ENCODE assay signal across 8 cellular contexts in genomic region chr1:116724765-116725375, GRCh38. TPM values are rescaled to one million over a fixed set of nuclear protein-coding genes. Genes with fewer than 3 reads are reported as not detected.
DNase-seq lines count a peak whose midpoint lies in the region; ATAC-seq and TF ChIP-seq lines count a peak whose summit lies in the region.

No MANE protein-coding gene starts in this region.

- no peaks in the 10 kb centered on the region for H3K36me3 ChIP-seq in CD8-positive, alpha-beta T cell (ENCODE audit: insufficient read depth, low read length)
- H3K36me3 ChIP-seq in esophagus squamous epithelium (no peaks in the 10 kb centered on the region), tibial nerve (no peaks in the 10 kb centered on the region)

- TF ChIP-seq CTCF in CD8-positive, alpha-beta T cell (IDR thresholded peaks at IDR 0.05): peak; percentile 97
- TF ChIP-seq CTCF in HL-60 (IDR thresholded peaks at IDR 0.05; ENCODE audit: insufficient read depth, low read length) (peak; percentile 54), esophagus squamous epithelium (IDR thresholded peaks at IDR 0.05) (peak; percentile 28 to 77 (median 70)), omental fat pad (IDR thresholded peaks at IDR 0.05) (no peak), tibial nerve (IDR thresholded peaks at IDR 0.05) (peak; percentile 30 to 59 (median 45))

- H3K4me3 ChIP-seq in CD8-positive, alpha-beta T cell (ENCODE audit: low read depth, low read length): no peak overlapping the region
- H3K4me3 ChIP-seq in HL-60 (replicated peaks; ENCODE audit: insufficient read depth, low read length): no peak overlapping the region
- H3K4me3 ChIP-seq in esophagus squamous epithelium: no peak overlapping the region
- no peak overlapping the region for H3K4me3 ChIP-seq in tibial nerve

- no peak for TF ChIP-seq POLR2A in esophagus squamous epithelium (IDR thresholded peaks at IDR 0.05)
- no peak for TF ChIP-seq POLR2A in tibial nerve (IDR thresholded peaks at IDR 0.05)
- no peak for TF ChIP-seq POLR2A in GM18505 (IDR thresholded peaks at IDR 0.05; ENCODE audit: borderline replicate concordance, extremely low read depth, insufficient read depth, insufficient read length)

- no peak overlapping the region for H3K27ac Mint-ChIP-seq in CD8-positive, alpha-beta T cell

- no peak overlapping the region for H3K4me3 Mint-ChIP-seq in CD8-positive, alpha-beta T cell

- peaks cover 15% of the 10 kb centered on the region for H3K4me1 Mint-ChIP-seq in CD8-positive, alpha-beta T cell (ENCODE audit: low read depth)

- intact Hi-C loops in CD8-positive, alpha-beta T cell (cut with DNase I, micrococcal nuclease): loop anchor here (1.0 to 2.0 kb wide), 5 partner anchors 92 to 404 kb away; no protein-coding TSS in a partner anchor
- intact Hi-C loops in esophagus squamous epithelium (cut with DNase I): loop anchor here (10.0 kb wide), 1 partner anchor 150 kb away; the partner anchor contains the start of gene CD58

- DNase-seq in CD8-positive, alpha-beta T cell: peak; percentile 52 to 83 (median 80)
- DNase-seq in HL-60 (ENCODE audit: low read depth in 1 of 2, low spot score in 1 of 2): peak in 1 of 2 experiments; percentile 63
- DNase-seq in NOMO-1 (lab: John Stamatoyannopoulos, UW; ENCODE audit: unreplicated experiment in 2 of 2): peak; percentile 0 to 59
- peak; percentile 74 for DNase-seq in activated CD8-positive, alpha-beta memory T cell treated with anti-CD3 and anti-CD28 coated beads, Interleukin-2, amount 50 U/mL, for 1 hour (ENCODE audit: extremely low read depth)
- peak; percentile 11 for DNase-seq in esophagus squamous epithelium (lab: John Stamatoyannopoulos, UW)
- DNase-seq in omental fat pad (ENCODE audit: low spot score): peak; percentile 31
- peak in 1 of 2 donors; percentile 40 for DNase-seq in tibial nerve (ENCODE audit: low spot score in 2 of 2)

- no peaks in the 10 kb centered on the region for H3K4me1 ChIP-seq in CD8-positive, alpha-beta T cell (ENCODE audit: insufficient read depth, low read length)
- H3K4me1 ChIP-seq in esophagus squamous epithelium (peaks cover 18 to 50% (median 27%) of the 10 kb centered on the region in 3 donors), tibial nerve (no peaks in the 10 kb centered on the region)

- H3K9me3 Mint-ChIP-seq in CD8-positive, alpha-beta T cell: no peaks in the 10 kb centered on the region

- CTCF ChIA-PET in CD8-positive, alpha-beta T cell (lab: Charles Lee): interaction anchor here (0.5 to 8.3 kb wide), 47 partner anchors 9 to 1010 kb away, joined by 3 to 59 read pairs (median 4); partner anchors contain the start of gene TTF2

- TF ChIP-seq EP300 in tibial nerve (IDR thresholded peaks at IDR 0.05): no peak

- H3K27me3 Mint-ChIP-seq in CD8-positive, alpha-beta T cell (ENCODE audit: low read depth): no peaks in the 10 kb centered on the region

- 43% methylated on average over 7 of the region's 7 CpGs for WGBS in esophagus squamous epithelium, 2 donors
- WGBS in tibial nerve, 2 donors: 51 to 59% methylated on average over 7 of the region's 7 CpGs

- peak; percentile 75 for ATAC-seq in CD8-positive, alpha-beta T cell
- ATAC-seq in omental fat pad (ENCODE audit: low FRiP score): no peak
- no peak for ATAC-seq in GM18505 (IDR thresholded peaks at IDR 0.05; ENCODE audit: unreplicated experiment)

- H3K27me3 ChIP-seq in CD8-positive, alpha-beta T cell (ENCODE audit: insufficient read depth, low read length): no peaks in the 10 kb centered on the region
- no peaks in the 10 kb centered on the region for H3K27me3 ChIP-seq in HL-60 (ENCODE audit: insufficient read depth, poor library complexity, severe bottlenecking)
- H3K27me3 ChIP-seq in esophagus squamous epithelium: no peaks in the 10 kb centered on the region
- H3K27me3 ChIP-seq in tibial nerve: no peaks in the 10 kb centered on the region

- no peaks in the 10 kb centered on the region for H3K9me3 ChIP-seq in CD8-positive, alpha-beta T cell (ENCODE audit: low read length)
- no peaks in the 10 kb centered on the region for H3K9me3 ChIP-seq in esophagus squamous epithelium
- no peaks in the 10 kb centered on the region for H3K9me3 ChIP-seq in tibial nerve

- POLR2A ChIA-PET in CD8-positive, alpha-beta T cell (lab: Charles Lee): interaction anchor here (0.7 to 2.4 kb wide), 3 partner anchors 13 to 404 kb away, joined by 3 to 9 read pairs (median 3); partner anchors contain the start of gene TTF2

- no peak overlapping the region for H3K27ac ChIP-seq in CD8-positive, alpha-beta T cell (ENCODE audit: low read depth, low read length)
- no peak overlapping the region for H3K27ac ChIP-seq in HL-60 (replicated peaks)
- H3K27ac ChIP-seq in esophagus squamous epithelium: no peak overlapping the region
- H3K27ac ChIP-seq in tibial nerve: no peak overlapping the region

- no peaks in the 10 kb centered on the region for H3K36me3 Mint-ChIP-seq in CD8-positive, alpha-beta T cell

RNA-seq across cellular contexts. Expression of gene CD2, which starts 29.4 kb away (rescaled TPM):
- total RNA-seq in CD8-positive, alpha-beta T cell: 100 to 1,000 TPM in 1 of 2 experiments, 10 to 100 TPM in 1; 97.8 to 102 TPM
- total RNA-seq in esophagus squamous epithelium (10 to 100 TPM in 1 of 4 donors, 1 to 10 TPM in 3; 2.1 to 14.7 (median 5.1) TPM), omental fat pad (1 to 10 TPM; 1.8 to 3.4 (median 2.6) TPM), tibial nerve (1 to 10 TPM in 2 of 4 donors, under 1 TPM in 1, not detected in 1; 0.60 to 5.1 (median 1.5) TPM)

RNA-seq across cellular contexts. Expression of gene IGSF3, which starts 57.3 kb away (rescaled TPM):
- total RNA-seq in CD8-positive, alpha-beta T cell: not detected
- 10 to 100 TPM; 42.2 to 60.0 (median 55.4) TPM for total RNA-seq in esophagus squamous epithelium
- 1 to 10 TPM; 2.6 to 4.6 (median 3.4) TPM for total RNA-seq in omental fat pad
- 1 to 10 TPM; 1.2 to 3.9 (median 3.2) TPM for total RNA-seq in tibial nerve

Comparison
In these comparisons a context has a peak if more than half of its experiments do, and no peak if none do; other contexts are left out.
1. CTCF ChIP-seq: peak in CD8-positive, alpha-beta T cell (single experiment), HL-60 (single experiment), esophagus squamous epithelium (6 of 6) and tibial nerve (5 of 5); none in omental fat pad (0 of 3).
2. RNA of gene CD2, which starts 29.4 kb away (total RNA-seq): 97.8 to 102 TPM in CD8-positive, alpha-beta T cell; 2.1 to 14.7 TPM in esophagus squamous epithelium, 1.8 to 3.4 TPM in omental fat pad and 0.60 to 5.1 TPM in tibial nerve; every median in the first group is over 4 times any median in the second.
3. RNA of gene IGSF3, which starts 57.3 kb away (total RNA-seq): 42.2 to 60.0 TPM in esophagus squamous epithelium; 2.6 to 4.6 TPM in omental fat pad, 1.2 to 3.9 TPM in tibial nerve and not detected in CD8-positive, alpha-beta T cell; every median in the first group is over 4 times any median in the second.